ENCODE assay signal across 23 cellular contexts in the genomic region with DNA sequence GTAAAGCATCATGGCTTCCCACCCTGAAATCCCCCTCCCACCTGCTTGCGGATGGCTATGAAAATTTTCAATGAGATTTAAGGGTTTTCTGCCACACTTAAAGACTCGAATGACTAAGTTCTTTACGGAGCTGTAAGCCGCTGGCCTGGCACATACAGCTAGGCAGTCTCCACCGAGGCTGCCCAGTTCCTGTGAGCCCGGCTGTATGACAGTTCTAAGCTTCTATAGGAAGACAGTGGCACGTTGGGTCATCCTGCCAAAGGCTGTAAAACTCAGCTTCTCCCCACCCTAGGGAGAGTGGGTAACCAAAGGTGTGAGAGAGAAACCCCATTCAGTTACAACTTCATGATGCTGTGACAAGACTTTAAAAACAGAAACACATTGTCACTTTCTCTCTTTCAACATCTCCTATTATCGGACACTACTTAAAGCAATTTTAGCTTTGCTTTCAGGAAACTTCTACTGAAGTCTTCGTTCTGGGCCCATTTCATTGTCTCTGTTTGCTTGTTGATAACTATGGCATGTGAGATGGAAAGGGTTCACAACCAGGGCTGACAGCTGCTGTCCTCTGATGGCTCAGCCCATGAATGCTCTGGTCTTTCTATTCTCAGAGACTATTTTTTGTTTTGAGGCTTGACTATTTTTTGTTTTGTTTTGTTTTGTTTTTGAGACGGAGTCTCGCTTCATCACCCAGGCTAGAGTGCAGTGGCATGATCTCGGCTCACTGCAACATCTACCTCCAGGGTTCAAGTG. TPM values are rescaled to one million over a fixed set of nuclear protein-coding genes. Genes with fewer than 3 reads are reported as not detected.
DNase-seq lines count a peak whose midpoint lies in the region; ATAC-seq lines count a peak whose summit lies in the region.
"Had no signal": no experiment of that assay in that cellular context is flagged by ENCODE, and none has a peak within 500 bp of the region (broad histone marks: within the 10 kb centered on the region; RNA-seq: fewer than 3 reads in every experiment).

No MANE protein-coding gene starts in this region.

- peaks cover 73% of the 10 kb centered on the region for H3K36me3 Mint-ChIP-seq in activated T-cell treated with anti-CD3 and anti-CD28 coated beads, Interleukin-2, amount 50 U/mL, for 24 hours (ENCODE audit: low read depth)
- H3K36me3 Mint-ChIP-seq in CD8-positive, alpha-beta memory T cell: peaks cover 4 to 75% (median 40%) of the 10 kb centered on the region in 3 donors
- H3K36me3 Mint-ChIP-seq in activated naive CD8-positive, alpha-beta T cell: peaks cover 17% of the 10 kb centered on the region
- H3K36me3 Mint-ChIP-seq in natural killer cell treated with Interleukin-12 subunit alpha and Interleukin-12 subunit beta and Interleukin-15 and Interleukin-18, amount 100 ng/mL, for 72 hours: peaks cover 27% of the 10 kb centered on the region

- CTCF ChIA-PET in CD8-positive, alpha-beta memory T cell (lab: Charles Lee): interaction anchor here (1.0 to 18.6 kb wide), 6 partner anchors 11 to 97 kb away, joined by 4 to 185 read pairs (median 8); no protein-coding TSS in a partner anchor

- H3K4me1 ChIP-seq in CD8-positive, alpha-beta memory T cell (ENCODE audit: insufficient read depth, low read length): peaks cover 89% of the 10 kb centered on the region
- H3K4me1 ChIP-seq: uterus had no signal

- POLR2A ChIA-PET in CD8-positive, alpha-beta memory T cell (lab: Charles Lee): interaction anchor here (1.3 kb wide), 1 partner anchor 17 kb away, joined by 3 read pairs; no protein-coding TSS in a partner anchor

- H3K9me3 ChIP-seq in CD8-positive, alpha-beta memory T cell (ENCODE audit: low read length): no peaks in the 10 kb centered on the region
- H3K9me3 ChIP-seq: uterus had no signal

- H3K9me3 Mint-ChIP-seq in activated T-cell treated with anti-CD3 and anti-CD28 coated beads, Interleukin-2, amount 50 U/mL, for 24 hours: no peaks in the 10 kb centered on the region
- no peaks in the 10 kb centered on the region for H3K9me3 Mint-ChIP-seq in CD8-positive, alpha-beta memory T cell
- H3K9me3 Mint-ChIP-seq in activated naive CD8-positive, alpha-beta T cell (ENCODE audit: low read depth): no peaks in the 10 kb centered on the region
- H3K9me3 Mint-ChIP-seq in natural killer cell treated with Interleukin-12 subunit alpha and Interleukin-12 subunit beta and Interleukin-15 and Interleukin-18, amount 100 ng/mL, for 72 hours: no peaks in the 10 kb centered on the region
- H3K9me3 Mint-ChIP-seq: GM23338 had no signal

- DNase-seq in activated T-cell treated with anti-CD3 and anti-CD28 coated beads, Interleukin-2, amount 50 U/mL, for 24 hours: no peak
- DNase-seq in activated T-cell treated with anti-CD3 and anti-CD28 coated beads for 4 hours (no peak), NCI-H1694 treated with DMSO at 0.1 percent for 48 hours (lab: John Stamatoyannopoulos, UW) (no peak)
- DNase-seq in CD8-positive, alpha-beta memory T cell: no peak
- peak; percentile 79 for DNase-seq in natural killer cell treated with Interleukin-12 subunit alpha and Interleukin-12 subunit beta and Interleukin-15 and Interleukin-18, amount 100 ng/mL, for 72 hours (ENCODE audit: low spot score)
- no peak for DNase-seq in effector CD8-positive, alpha-beta T cell (lab: John Stamatoyannopoulos, UW)
- DNase-seq: amniotic stem cell; DMS53; foreskin fibroblast; left ventricle myocardium superior; NCI-H146; NCI-H2171; NCI-H69; nucleus accumbens; stimulated activated CD4-positive, alpha-beta T cell treated with anti-CD3 and anti-CD28 coated beads, Interleukin-4, amount 100 ng/mL, for 1 hour; uterus had no signal

- peaks cover 49% of the 10 kb centered on the region for H3K36me3 ChIP-seq in CD8-positive, alpha-beta memory T cell (ENCODE audit: insufficient read depth, low read length)
- H3K36me3 ChIP-seq: uterus had no signal

- H3K27ac Mint-ChIP-seq in activated T-cell treated with anti-CD3 and anti-CD28 coated beads, Interleukin-2, amount 50 U/mL, for 24 hours: peak overlapping the region; percentile 27
- H3K27ac Mint-ChIP-seq in CD8-positive, alpha-beta memory T cell: peak overlapping the region; percentile 59 to 91 (median 88)
- peak overlapping the region; percentile 55 for H3K27ac Mint-ChIP-seq in activated naive CD8-positive, alpha-beta T cell
- H3K27ac Mint-ChIP-seq in natural killer cell treated with Interleukin-12 subunit alpha and Interleukin-12 subunit beta and Interleukin-15 and Interleukin-18, amount 100 ng/mL, for 72 hours: peak overlapping the region; percentile 93 to 98
- H3K27ac Mint-ChIP-seq: GM23338 had no signal

- H3K4me1 Mint-ChIP-seq in activated T-cell treated with anti-CD3 and anti-CD28 coated beads, Interleukin-2, amount 50 U/mL, for 24 hours (ENCODE audit: low read depth): peaks cover 87% of the 10 kb centered on the region
- peaks cover 89 to 95% (median 94%) of the 10 kb centered on the region in 3 donors for H3K4me1 Mint-ChIP-seq in CD8-positive, alpha-beta memory T cell
- H3K4me1 Mint-ChIP-seq in activated naive CD8-positive, alpha-beta T cell (ENCODE audit: low read depth): peaks cover 87% of the 10 kb centered on the region
- H3K4me1 Mint-ChIP-seq in natural killer cell treated with Interleukin-12 subunit alpha and Interleukin-12 subunit beta and Interleukin-15 and Interleukin-18, amount 100 ng/mL, for 72 hours (ENCODE audit: low read depth in 2 of 2): peaks cover 69 to 86% of the 10 kb centered on the region in 2 donors
- H3K4me1 Mint-ChIP-seq: GM23338 had no signal

- peak overlapping the region; percentile 23 for H3K4me3 Mint-ChIP-seq in activated T-cell treated with anti-CD3 and anti-CD28 coated beads, Interleukin-2, amount 50 U/mL, for 24 hours
- H3K4me3 Mint-ChIP-seq in CD8-positive, alpha-beta memory T cell: peak overlapping the region; percentile 69 to 93 (median 87)
- peak overlapping the region; percentile 21 for H3K4me3 Mint-ChIP-seq in activated naive CD8-positive, alpha-beta T cell
- peak overlapping the region; percentile 85 for H3K4me3 Mint-ChIP-seq in natural killer cell treated with Interleukin-12 subunit alpha and Interleukin-12 subunit beta and Interleukin-15 and Interleukin-18, amount 100 ng/mL, for 72 hours
- H3K4me3 Mint-ChIP-seq: GM23338 had no signal

- peak overlapping the region; percentile 17 for H3K27ac ChIP-seq in CD8-positive, alpha-beta memory T cell (ENCODE audit: low read depth, low read length)
- H3K27ac ChIP-seq: C4-2B, uterus had no signal

- H3K4me3 ChIP-seq in CD8-positive, alpha-beta memory T cell (ENCODE audit: low read length): no peak overlapping the region
- H3K4me3 ChIP-seq: GM12878, GM23338, K562, smooth muscle cell, uterus had no signal

- peak; percentile 89 to 93 for ATAC-seq in natural killer cell treated with Interleukin-12 subunit alpha and Interleukin-12 subunit beta and Interleukin-15 and Interleukin-18, amount 100 ng/mL, for 72 hours
- no peak for ATAC-seq in GM18868 (IDR thresholded peaks at IDR 0.05; ENCODE audit: unreplicated experiment)
- ATAC-seq: GM23338, K562, left ventricle myocardium superior had no signal

- no peaks in the 10 kb centered on the region for H3K27me3 ChIP-seq in CD8-positive, alpha-beta memory T cell (ENCODE audit: insufficient read depth, low read length, poor library complexity, severe bottlenecking)
- H3K27me3 ChIP-seq: uterus had no signal

- H3K27me3 Mint-ChIP-seq in activated T-cell treated with anti-CD3 and anti-CD28 coated beads, Interleukin-2, amount 50 U/mL, for 24 hours: no peaks in the 10 kb centered on the region
- H3K27me3 Mint-ChIP-seq in CD8-positive, alpha-beta memory T cell: no peaks in the 10 kb centered on the region
- H3K27me3 Mint-ChIP-seq in activated naive CD8-positive, alpha-beta T cell: no peaks in the 10 kb centered on the region
- no peaks in the 10 kb centered on the region for H3K27me3 Mint-ChIP-seq in natural killer cell treated with Interleukin-12 subunit alpha and Interleukin-12 subunit beta and Interleukin-15 and Interleukin-18, amount 100 ng/mL, for 72 hours

RNA-seq across cellular contexts. Expression of a gene that starts 7.1 kb away (rescaled TPM):
- 10 to 100 TPM; 48.1 to 55.5 TPM for total RNA-seq in CD8-positive, alpha-beta memory T cell
- polyA plus RNA-seq in CD8-positive, alpha-beta memory T cell: 108 TPM
- total RNA-seq in natural killer cell treated with Interleukin-12 subunit alpha and Interleukin-12 subunit beta and Interleukin-15 and Interleukin-18, amount 100 ng/mL, for 72 hours: 10 to 100 TPM; 76.8 to 83.7 TPM

Comparison
In these comparisons a context has a peak if more than half of its experiments do, and no peak if none do; other contexts are left out.
1. H3K27ac Mint-ChIP-seq: peak in every context shown above with its lines; median percentile 96 in natural killer cell treated with Interleukin-12 subunit alpha and Interleukin-12 subunit beta and Interleukin-15 and Interleukin-18, amount 100 ng/mL, for 72 hours; 88 in CD8-positive, alpha-beta memory T cell; 55 in activated naive CD8-positive, alpha-beta T cell; 27 in activated T-cell treated with anti-CD3 and anti-CD28 coated beads, Interleukin-2, amount 50 U/mL, for 24 hours.
2. H3K4me3 Mint-ChIP-seq: peak in every context shown above with its lines; median percentile 87 in CD8-positive, alpha-beta memory T cell; 85 in natural killer cell treated with Interleukin-12 subunit alpha and Interleukin-12 subunit beta and Interleukin-15 and Interleukin-18, amount 100 ng/mL, for 72 hours; 23 in activated T-cell treated with anti-CD3 and anti-CD28 coated beads, Interleukin-2, amount 50 U/mL, for 24 hours; 21 in activated naive CD8-positive, alpha-beta T cell.